Comparison of ENCODE assay signal across 24 cellular contexts in the genomic region with DNA sequence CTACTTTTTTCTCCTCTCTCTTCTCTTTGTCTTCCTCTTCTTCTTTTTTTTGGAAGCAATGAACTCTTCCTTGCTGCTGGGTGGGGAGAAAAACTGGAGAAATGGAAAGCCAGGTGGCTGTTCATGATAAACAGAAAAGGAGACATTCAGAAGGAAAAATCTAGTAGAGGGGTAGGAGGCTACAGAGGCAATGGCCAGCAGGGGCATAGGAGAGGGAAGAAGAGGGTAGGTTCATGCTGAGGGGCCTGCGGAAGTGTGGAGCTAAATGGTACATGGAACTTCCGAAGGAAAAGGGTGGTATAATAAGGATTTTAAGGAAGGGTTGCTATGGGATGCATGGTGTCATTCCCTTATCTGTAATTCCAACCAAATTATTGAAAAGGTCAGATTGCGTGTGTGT. TPM values are rescaled to one million over a fixed set of nuclear protein-coding genes. Genes with fewer than 3 reads are reported as not detected.
DNase-seq lines count a peak whose midpoint lies in the region; ATAC-seq, FAIRE-seq and TF ChIP-seq lines count a peak whose summit lies in the region.
"Had no signal": no experiment of that assay in that cellular context is flagged by ENCODE, and none has a peak within 500 bp of the region (broad histone marks: within the 10 kb centered on the region; RNA-seq: fewer than 3 reads in every experiment).

No MANE protein-coding gene starts in this region.

- H3K36me3 Mint-ChIP-seq in neural progenitor cell = no peaks in the 10 kb centered on the region

- no peaks in the 10 kb centered on the region for H3K9me3 Mint-ChIP-seq in neural progenitor cell

- TF ChIP-seq EP300 in HepG2 (IDR thresholded peaks at IDR 0.05; ENCODE audit: low read depth in 2 of 2, low read length in 2 of 2) (no peak), HepG2 (CRISPR knock-in tag; IDR thresholded peaks at IDR 0.05; ENCODE audit: borderline replicate concordance) (no peak), H1 (IDR thresholded peaks at IDR 0.05; ENCODE audit: borderline replicate concordance in 1 of 2, low read depth in 2 of 2, low read length in 2 of 2) (no peak)

- no peak overlapping the region for H3K4ac ChIP-seq in H1 (replicated peaks; ENCODE audit: insufficient read length, low read depth, low read length)

- H3K4me2 ChIP-seq in HepG2 (ENCODE audit: low read depth, low read length) (no peak overlapping the region), H1 (ENCODE audit: insufficient read depth in 1 of 2, low read depth in 2 of 2, low read length in 2 of 2) (no peak overlapping the region), neural progenitor cell (no peak overlapping the region)
- H3K4me2 ChIP-seq: BLaER1 treated with 17β-estradiol and CSF1 and Interleukin-3, amounts not matched to agents 10 nM and 100 nM had no signal

- H3K56ac ChIP-seq in H1 (replicated peaks; ENCODE audit: insufficient read length, low read depth, low read length) = no peak overlapping the region

- H3K4me1 ChIP-seq in HepG2 (ENCODE audit: insufficient read depth, low read length) = no peaks in the 10 kb centered on the region
- no peaks in the 10 kb centered on the region for H3K4me1 ChIP-seq in right lobe of liver
- H3K4me1 ChIP-seq in H1 (replicated peaks in 1 of 4; ENCODE audit: control insufficient read depth in 3 of 4, insufficient read depth in 4 of 4, low read length in 3 of 4) = no peaks in the 10 kb centered on the region
- no peaks in the 10 kb centered on the region for H3K4me1 ChIP-seq in neural progenitor cell
- no peaks in the 10 kb centered on the region for H3K4me1 ChIP-seq in breast epithelium
- H3K4me1 ChIP-seq: BLaER1 treated with 17β-estradiol and CSF1 and Interleukin-3, amounts not matched to agents 10 nM and 100 nM; SJSA1 had no signal

- no peaks in the 10 kb centered on the region for H3K27me3 Mint-ChIP-seq in neural progenitor cell (ENCODE audit: insufficient read depth, low read depth)
- H3K27me3 Mint-ChIP-seq: CD4-positive, alpha-beta T cell had no signal

- no peak for TF ChIP-seq CTCF in HepG2 (CRISPR knock-in tag; IDR thresholded peaks at IDR 0.05)
- TF ChIP-seq CTCF in right lobe of liver (IDR thresholded peaks at IDR 0.05) = no peak
- TF ChIP-seq CTCF in H1 (IDR thresholded peaks at IDR 0.05; ENCODE audit: control extremely low read depth in 1 of 3, insufficient read depth in 1 of 3, low read depth in 1 of 3, low read length in 3 of 3) = peak; percentile 22 to 65 (median 40); a peak in 2 of 4 replicates
- peak; percentile 39 for TF ChIP-seq CTCF in neural progenitor cell (IDR thresholded peaks at IDR 0.05)
- TF ChIP-seq CTCF in breast epithelium (IDR thresholded peaks at IDR 0.05) = no peak
- no peak for TF ChIP-seq CTCF in coronary artery (IDR thresholded peaks at IDR 0.05)

- H2BK15ac ChIP-seq in H1 (ENCODE audit: low read length) = no peak overlapping the region

- no peak overlapping the region for H3K23ac ChIP-seq in H1 (ENCODE audit: insufficient read length)

- H2BK12ac ChIP-seq in H1 (ENCODE audit: low read depth, low read length) = no peak overlapping the region

- no peak overlapping the region for H2AFZ ChIP-seq in HepG2 (ENCODE audit: low read length)
- H2AFZ ChIP-seq in H1 (ENCODE audit: low read length) = no peak overlapping the region
- H2AFZ ChIP-seq in neural progenitor cell (replicated peaks) = peak overlapping the region; percentile 66

- peak; percentile 57; the same call in 2 of the 3 replicates for ATAC-seq in HepG2
- no peak for ATAC-seq in right lobe of liver

- H3K36me3 ChIP-seq in HepG2 (replicated peaks in 1 of 2; ENCODE audit: control insufficient read depth in 1 of 2, insufficient read depth in 2 of 2, low read length in 2 of 2) = no peaks in the 10 kb centered on the region
- H3K36me3 ChIP-seq in right lobe of liver = no peaks in the 10 kb centered on the region
- H3K36me3 ChIP-seq in H1 (ENCODE audit: control insufficient read depth in 2 of 4, insufficient read depth in 4 of 4, low read length in 3 of 4) = no peaks in the 10 kb centered on the region
- no peaks in the 10 kb centered on the region for H3K36me3 ChIP-seq in neural progenitor cell
- no peaks in the 10 kb centered on the region for H3K36me3 ChIP-seq in breast epithelium
- H3K36me3 ChIP-seq: BLaER1 treated with 17β-estradiol and CSF1 and Interleukin-3, amounts not matched to agents 10 nM and 100 nM; SJSA1 had no signal

- H4K20me1 ChIP-seq in HepG2 (ENCODE audit: insufficient read depth, low read length) (no peaks in the 10 kb centered on the region), H1 (replicated peaks in 1 of 2; ENCODE audit: control insufficient read depth in 1 of 2, insufficient read depth in 2 of 2, low read length in 2 of 2) (no peaks in the 10 kb centered on the region), neural progenitor cell (ENCODE audit: low read depth) (no peaks in the 10 kb centered on the region)
- H4K20me1 ChIP-seq: BLaER1 treated with 17β-estradiol and CSF1 and Interleukin-3, amounts not matched to agents 10 nM and 100 nM had no signal

- FAIRE-seq in HepG2 (lab: Jason Lieb, UNC) = no peak
- no peak for FAIRE-seq in H1 (lab: Jason Lieb, UNC)
- FAIRE-seq: GM12891, H54 had no signal

- H3K4me3 ChIP-seq in HepG2 (replicated peaks in 1 of 3; ENCODE audit: insufficient read depth in 1 of 3, low read depth in 2 of 3, low read length in 3 of 3) (no peak overlapping the region), right lobe of liver (no peak overlapping the region), H1 (ENCODE audit: extremely low read depth in 1 of 4, insufficient read depth in 2 of 4, low read depth in 3 of 4, low read length in 4 of 4) (no peak overlapping the region), neural progenitor cell (no peak overlapping the region), breast epithelium (no peak overlapping the region), coronary artery (no peak overlapping the region)
- H3K4me3 ChIP-seq: BLaER1 treated with 17β-estradiol and CSF1 and Interleukin-3, amounts not matched to agents 10 nM and 100 nM; SJSA1 had no signal

- no peaks in the 10 kb centered on the region for H3K23me2 ChIP-seq in H1 (ENCODE audit: low read depth, low read length)

- BruUV-seq in HepG2 (replicated peaks; lab: Mats Ljungman, UMichigan) = no TSS peak

- no peak for TF ChIP-seq POLR2A in HepG2 (IDR thresholded peaks at IDR 0.05; ENCODE audit: insufficient read depth in 1 of 2, low read depth in 2 of 2, low read length in 2 of 2)
- TF ChIP-seq POLR2A in right lobe of liver (IDR thresholded peaks at IDR 0.05) = no peak
- TF ChIP-seq POLR2A in H1 (IDR thresholded peaks at IDR 0.05; ENCODE audit: control extremely low read depth in 1 of 2, low read depth in 2 of 2, low read length in 2 of 2) = no peak
- no peak for TF ChIP-seq POLR2A in breast epithelium (IDR thresholded peaks at IDR 0.05)

- H3K9ac ChIP-seq in HepG2 (ENCODE audit: insufficient read depth, low read depth, low read length) (no peak overlapping the region), H1 (replicated peaks in 1 of 4; ENCODE audit: extremely low read depth in 1 of 4, low read depth in 3 of 4, low read length in 3 of 4) (no peak overlapping the region), neural progenitor cell (no peak overlapping the region)
- H3K9ac ChIP-seq: BLaER1 treated with 17β-estradiol and CSF1 and Interleukin-3, amounts not matched to agents 10 nM and 100 nM had no signal

- no peak overlapping the region for H3K4me3 Mint-ChIP-seq in neural progenitor cell
- H3K4me3 Mint-ChIP-seq: CD4-positive, alpha-beta T cell had no signal

- TF ChIP-seq RAD21 in HepG2 (CRISPR knock-in tag; IDR thresholded peaks at IDR 0.05) = no peak
- TF ChIP-seq RAD21 in H1 (IDR thresholded peaks at IDR 0.05 in 1 of 2, conservative IDR thresholded peaks at IDR 0.05 in 1 of 2; ENCODE audit: low read depth in 2 of 2, low read length in 2 of 2) = peak; percentile 37 to 38

- H3K9me3 ChIP-seq in HepG2 (ENCODE audit: low read length) (no peaks in the 10 kb centered on the region), right lobe of liver (no peaks in the 10 kb centered on the region), H1 (ENCODE audit: insufficient read depth in 2 of 2, low read depth in 1 of 2, low read length in 1 of 2) (no peaks in the 10 kb centered on the region), neural progenitor cell (ENCODE audit: low read depth) (no peaks in the 10 kb centered on the region), breast epithelium (no peaks in the 10 kb centered on the region)

- H3K27ac Mint-ChIP-seq in neural progenitor cell = no peak overlapping the region
- H3K27ac Mint-ChIP-seq: CD4-positive, alpha-beta T cell had no signal

- H3K79me1 ChIP-seq in H1 (ENCODE audit: low read depth, low read length) = no peaks in the 10 kb centered on the region

- intact Hi-C loops in HepG2 (cut with micrococcal nuclease; ENCODE audit: unreplicated experiment) = no loop called here
- intact Hi-C loops in right lobe of liver (cut with DNase I) = no loop called here
- intact Hi-C loops in breast epithelium (cut with DNase I; ENCODE audit: low total_unique reads) = no loop called here

- H3K79me2 ChIP-seq in HepG2 (ENCODE audit: insufficient read depth, low read length) = no peaks in the 10 kb centered on the region
- H3K79me2 ChIP-seq in H1 (ENCODE audit: control insufficient read depth in 1 of 2, insufficient read depth in 2 of 2, low read length in 2 of 2) = no peaks in the 10 kb centered on the region
- no peaks in the 10 kb centered on the region for H3K79me2 ChIP-seq in neural progenitor cell (ENCODE audit: low read depth)

- no peak overlapping the region for H2BK5ac ChIP-seq in H1 (ENCODE audit: low read depth, low read length)

- POLR2A ChIA-PET in HepG2 (lab: Yijun Ruan, JAX) (no interaction called here), H1 (lab: Charles Lee; ENCODE audit: partially characterized antibody) (interaction anchor here (1.5 kb wide), 1 partner anchor 19 kb away, joined by 6 read pairs; a partner anchor contains a TSS)

- CTCF ChIA-PET in HepG2 (lab: Yijun Ruan, JAX; ENCODE audit: low intra/inter-chr PET ratio, low total read pairs) = no interaction called here
- CTCF ChIA-PET in H1 (lab: Charles Lee; ENCODE audit: partially characterized antibody) = interaction anchor here (0.5 to 2.5 kb wide), 10 partner anchors 10 to 967 kb away, joined by 3 to 14 read pairs (median 4); no protein-coding TSS in a partner anchor

- H3F3A ChIP-seq in neural progenitor cell (ENCODE audit: low read depth) = no peaks in the 10 kb centered on the region

- in situ Hi-C loops in HepG2 (cut with HindIII; ENCODE audit: extremely low pct_ligation_motif_present, low pct_unique_long_range_greater_than_20kb) = no loop called here

- H3K14ac ChIP-seq in H1 (ENCODE audit: insufficient read length) = no peak overlapping the region

- no peak overlapping the region for H4K91ac ChIP-seq in H1 (replicated peaks; ENCODE audit: insufficient read length, low read length)

- H3K18ac ChIP-seq in H1 (ENCODE audit: extremely low read depth, low read length) = no peak overlapping the region

- H4K8ac ChIP-seq in H1 (ENCODE audit: extremely low read depth, insufficient read depth, low read length) = no peak overlapping the region

- 23% methylated on average over 3 of the region's 3 CpGs for WGBS in HepG2 (ENCODE audit: low lambda C conversion rate)
- 53% methylated on average over 3 of the region's 3 CpGs for WGBS in right lobe of liver (ENCODE audit: insufficient coverage, low coverage, low lambda C conversion rate, missing lambda C conversion rate)
- 61% methylated on average over 3 of the region's 3 CpGs; no CpG with 5 or more reads in 1 of the 2 experiments for WGBS in H1 (ENCODE audit: extremely low coverage in 1 of 2, insufficient coverage in 1 of 2, insufficient read length in 1 of 2, insufficient replicate concordance in 2 of 2, low coverage in 1 of 2, low lambda C conversion rate in 2 of 2, missing lambda C conversion rate in 1 of 2), 2 experiments

- no peak overlapping the region for H3K27ac ChIP-seq in HepG2 (ENCODE audit: extremely low read length, insufficient read depth, low read length)
- H3K27ac ChIP-seq in right lobe of liver = no peak overlapping the region
- no peak overlapping the region for H3K27ac ChIP-seq in H1 (ENCODE audit: low read depth, low read length)
- no peak overlapping the region for H3K27ac ChIP-seq in neural progenitor cell
- no peak overlapping the region for H3K27ac ChIP-seq in breast epithelium
- H3K27ac ChIP-seq in coronary artery = no peak overlapping the region
- H3K27ac ChIP-seq: BLaER1 treated with 17β-estradiol and CSF1 and Interleukin-3, amounts not matched to agents 10 nM and 100 nM; SJSA1 had no signal

- no peaks in the 10 kb centered on the region for H3K4me1 Mint-ChIP-seq in neural progenitor cell

- no peak overlapping the region for H4K5ac ChIP-seq in H1 (ENCODE audit: insufficient read length, low read depth, low read length)

- no peak overlapping the region for H2BK20ac ChIP-seq in H1 (ENCODE audit: low read length)

- DNase-seq in HepG2 (ENCODE audit: low spot score) (no peak), right lobe of liver (no peak), H1 (ENCODE audit: low read depth in 1 of 2, low spot score in 2 of 2) (no peak), neural progenitor cell (ENCODE audit: low spot score) (peak; percentile 32), breast epithelium (ENCODE audit: low spot score in 2 of 2) (no peak), Ammon's horn (ENCODE audit: low spot score) (no peak), coronary artery (ENCODE audit: low spot score) (no peak)
- DNase-seq: CD4-positive, alpha-beta T cell; COR-L47; DMS79 treated with DMSO at 0.1 percent for 48 hours; GF-D8; Karpas-422; MV-4-11; NCI-H1436 treated with DMSO at 0.1 percent for 48 hours; NCI-H187 treated with DMSO at 0.1 percent for 48 hours; NCI-H446; Right ventricle myocardium superior; RPMI8226 had no signal

- H2AK5ac ChIP-seq in H1 (ENCODE audit: low read depth, low read length) = no peak overlapping the region

- H2BK120ac ChIP-seq in H1 (replicated peaks; ENCODE audit: low read depth, low read length) = no peak overlapping the region

- no peaks in the 10 kb centered on the region for H3K27me3 ChIP-seq in HepG2 (ENCODE audit: control insufficient read depth in 1 of 2, insufficient read depth in 2 of 2, low read length in 2 of 2)
- H3K27me3 ChIP-seq in right lobe of liver = no peaks in the 10 kb centered on the region
- H3K27me3 ChIP-seq in H1 (replicated peaks in 1 of 4; ENCODE audit: control insufficient read depth in 3 of 4, extremely low read depth in 1 of 4, insufficient read depth in 3 of 4, low read length in 3 of 4) = no peaks in the 10 kb centered on the region
- H3K27me3 ChIP-seq in neural progenitor cell = no peaks in the 10 kb centered on the region
- peaks cover 0 to 16% of the 10 kb centered on the region in 2 donors for H3K27me3 ChIP-seq in breast epithelium
- H3K27me3 ChIP-seq: BLaER1 treated with 17β-estradiol and CSF1 and Interleukin-3, amounts not matched to agents 10 nM and 100 nM had no signal

RNA-seq across cellular contexts. Expression of a gene that starts 17.5 kb away (rescaled TPM):
- total RNA-seq in HepG2 (2016; rRNA removed; fragmentation: Illumina TruSeq; extraction: Trizol) (not detected in 2 replicates), right lobe of liver (not detected), neural progenitor cell (ENCODE audit: low replicate concordance) (0.31 and 0.39 TPM in 2 replicates), breast epithelium (1 to 10 TPM in 1 of 3 donors, under 1 TPM in 2; under 0.01 to 1.3 (median 0.59) TPM)
- not detected in 2 replicates for total RNA-seq in HepG2 (2016; cell fraction: cytosol; rRNA removed; fragmentation: Illumina TruSeq; extraction: Trizol; ENCODE audit: low read depth)
- not detected in 2 replicates for total RNA-seq in HepG2 (2016; cell fraction: insoluble cytoplasmic fraction; rRNA removed; fragmentation: Illumina TruSeq; extraction: Trizol)
- not detected in 2 replicates for total RNA-seq in HepG2 (2016; cell fraction: membrane; rRNA removed; fragmentation: Illumina TruSeq; extraction: Trizol)
- total RNA-seq in HepG2 (2016; cell fraction: nucleus; rRNA removed; fragmentation: Illumina TruSeq; extraction: Trizol) = not detected in 2 replicates
- polyA plus RNA-seq in HepG2 (2011; rRNA removed) (not detected in 2 replicates), H1 (2011; rRNA removed) (0.39 and 0.45 TPM in 2 replicates)
- not detected in 2 replicates for polyA plus RNA-seq in HepG2 (2011; cell fraction: cytosol; rRNA removed)
- not detected in 2 replicates for polyA plus RNA-seq in HepG2 (2011; cell fraction: nucleus; rRNA removed)
- polyA plus RNA-seq in HepG2 (2012) = not detected in 2 replicates
- not detected in 2 replicates for polyA plus RNA-seq in HepG2 (2016; cell fraction: cytosol; fragmentation: Illumina TruSeq; extraction: Trizol; ENCODE audit: low read depth)
- not detected in 2 replicates for polyA plus RNA-seq in HepG2 (2016; cell fraction: insoluble cytoplasmic fraction; fragmentation: Illumina TruSeq; extraction: Trizol; ENCODE audit: low read depth)
- not detected in 2 replicates for polyA plus RNA-seq in HepG2 (2016; cell fraction: membrane; fragmentation: Illumina TruSeq; extraction: Trizol; ENCODE audit: low read depth)
- not detected in 2 replicates for polyA plus RNA-seq in HepG2 (2016; cell fraction: nucleus; fragmentation: Illumina TruSeq; extraction: Trizol; ENCODE audit: insufficient read depth, low read depth)
- polyA minus RNA-seq in HepG2 (2011; rRNA and poly(A)+ RNA removed; ENCODE audit: low replicate concordance) = not detected in 2 replicates
- not detected in 2 replicates for polyA minus RNA-seq in HepG2 (2011; cell fraction: cytosol; rRNA and poly(A)+ RNA removed)
- not detected in 2 replicates for polyA minus RNA-seq in HepG2 (2011; cell fraction: nucleus; rRNA and poly(A)+ RNA removed)
- 1.2 TPM in 2 replicates for total RNA-seq in H1 (2021; fragmentation: NEBNext Ultra II Directional; extraction: Animal tissue kit (Norgen Biotek cat#: 25700))
- 0.49 TPM for polyA plus RNA-seq in H1 (2011; cell fraction: cytosol; rRNA removed)
- polyA plus RNA-seq in H1 (2011; cell fraction: nucleus; rRNA removed) = 1.3 TPM
- 0.58 to 1.0 TPM (median 0.75 TPM) in 4 replicates for polyA plus RNA-seq in H1 (2012, experiment 1 of 2)
- 0.05 TPM for polyA plus RNA-seq in H1 (2012, experiment 2 of 2)
- 0.89 TPM for polyA plus RNA-seq in H1 (2013, experiment 1 of 2)
- 0.94 TPM for polyA plus RNA-seq in H1 (2013, experiment 2 of 2)
- polyA minus RNA-seq in H1 (2011; rRNA and poly(A)+ RNA removed) = 2.0 and 2.5 TPM in 2 replicates
- 1.0 TPM for polyA minus RNA-seq in H1 (2011; cell fraction: cytosol; rRNA and poly(A)+ RNA removed)
- polyA minus RNA-seq in H1 (2011; cell fraction: nucleus; rRNA and poly(A)+ RNA removed) = 3.1 TPM
- total RNA-seq: A172; CD4-positive, alpha-beta T cell; HT-29 had no signal

RNA-seq across cellular contexts. Expression of a gene that starts 19.2 kb away (rescaled TPM):
- total RNA-seq in HepG2 (2016; rRNA removed; fragmentation: Illumina TruSeq; extraction: Trizol) = 14.9 and 27.1 TPM in 2 replicates
- 40.7 and 48.1 TPM in 2 replicates for total RNA-seq in HepG2 (2016; cell fraction: cytosol; rRNA removed; fragmentation: Illumina TruSeq; extraction: Trizol; ENCODE audit: low read depth)
- 14.2 and 31.4 TPM in 2 replicates for total RNA-seq in HepG2 (2016; cell fraction: insoluble cytoplasmic fraction; rRNA removed; fragmentation: Illumina TruSeq; extraction: Trizol)
- total RNA-seq in HepG2 (2016; cell fraction: membrane; rRNA removed; fragmentation: Illumina TruSeq; extraction: Trizol) = 9.9 and 12.8 TPM in 2 replicates
- 91.9 and 94.0 TPM in 2 replicates for total RNA-seq in HepG2 (2016; cell fraction: nucleus; rRNA removed; fragmentation: Illumina TruSeq; extraction: Trizol)
- 13.2 and 13.7 TPM in 2 replicates for polyA plus RNA-seq in HepG2 (2011; rRNA removed)
- polyA plus RNA-seq in HepG2 (2011; cell fraction: cytosol; rRNA removed) = 4.4 and 6.6 TPM in 2 replicates
- 11.2 and 15.0 TPM in 2 replicates for polyA plus RNA-seq in HepG2 (2011; cell fraction: nucleus; rRNA removed)
- 16.8 and 17.7 TPM in 2 replicates for polyA plus RNA-seq in HepG2 (2012)
- 0.51 and 0.80 TPM in 2 replicates for polyA plus RNA-seq in HepG2 (2016; cell fraction: cytosol; fragmentation: Illumina TruSeq; extraction: Trizol; ENCODE audit: low read depth)
- 5.1 and 6.2 TPM in 2 replicates for polyA plus RNA-seq in HepG2 (2016; cell fraction: insoluble cytoplasmic fraction; fragmentation: Illumina TruSeq; extraction: Trizol; ENCODE audit: low read depth)
- polyA plus RNA-seq in HepG2 (2016; cell fraction: membrane; fragmentation: Illumina TruSeq; extraction: Trizol; ENCODE audit: low read depth) = 0.60 and 1.2 TPM in 2 replicates
- 32.7 and 36.1 TPM in 2 replicates for polyA plus RNA-seq in HepG2 (2016; cell fraction: nucleus; fragmentation: Illumina TruSeq; extraction: Trizol; ENCODE audit: insufficient read depth, low read depth)
- polyA minus RNA-seq in HepG2 (2011; rRNA and poly(A)+ RNA removed; ENCODE audit: low replicate concordance) = 15.9 and 44.6 TPM in 2 replicates
- 17.1 and 18.8 TPM in 2 replicates for polyA minus RNA-seq in HepG2 (2011; cell fraction: cytosol; rRNA and poly(A)+ RNA removed)
- 125 and 132 TPM in 2 replicates for polyA minus RNA-seq in HepG2 (2011; cell fraction: nucleus; rRNA and poly(A)+ RNA removed)
- total RNA-seq in right lobe of liver = 10 to 100 TPM in 3 of 6 experiments, 1 to 10 TPM in 3; 8.2 to 17.1 (median 10.3) TPM
- total RNA-seq in H1 (2021; fragmentation: NEBNext Ultra II Directional; extraction: Animal tissue kit (Norgen Biotek cat#: 25700)) = 21.9 and 25.1 TPM in 2 replicates
- polyA plus RNA-seq in H1 (2011; rRNA removed) = 5.9 and 6.0 TPM in 2 replicates
- 10.1 TPM for polyA plus RNA-seq in H1 (2011; cell fraction: cytosol; rRNA removed)
- 31.8 TPM for polyA plus RNA-seq in H1 (2011; cell fraction: nucleus; rRNA removed)
- 7.6 to 11.5 TPM (median 8.7 TPM) in 4 replicates for polyA plus RNA-seq in H1 (2012, experiment 1 of 2)
- polyA plus RNA-seq in H1 (2012, experiment 2 of 2) = 2.2 TPM
- polyA plus RNA-seq in H1 (2013, experiment 1 of 2) = 29.1 TPM
- 28.5 TPM for polyA plus RNA-seq in H1 (2013, experiment 2 of 2)
- 19.4 and 26.4 TPM in 2 replicates for polyA minus RNA-seq in H1 (2011; rRNA and poly(A)+ RNA removed)
- 14.2 TPM for polyA minus RNA-seq in H1 (2011; cell fraction: cytosol; rRNA and poly(A)+ RNA removed)
- 163 TPM for polyA minus RNA-seq in H1 (2011; cell fraction: nucleus; rRNA and poly(A)+ RNA removed)
- total RNA-seq in neural progenitor cell (ENCODE audit: low replicate concordance) = 58.9 and 70.4 TPM in 2 replicates
- total RNA-seq in breast epithelium = 10 to 100 TPM; 65.3 to 70.7 (median 67.2) TPM

Comparison
In these comparisons a context has a peak if more than half of its experiments do, and no peak if none do; other contexts are left out.
1. CTCF ChIP-seq: peak in H1 (3 of 3) and neural progenitor cell (single experiment); none in HepG2 (single experiment), right lobe of liver (0 of 4), breast epithelium (0 of 3) and coronary artery (single experiment).